Comparison of ENCODE assay signal across 8 cellular contexts in the genomic region with DNA sequence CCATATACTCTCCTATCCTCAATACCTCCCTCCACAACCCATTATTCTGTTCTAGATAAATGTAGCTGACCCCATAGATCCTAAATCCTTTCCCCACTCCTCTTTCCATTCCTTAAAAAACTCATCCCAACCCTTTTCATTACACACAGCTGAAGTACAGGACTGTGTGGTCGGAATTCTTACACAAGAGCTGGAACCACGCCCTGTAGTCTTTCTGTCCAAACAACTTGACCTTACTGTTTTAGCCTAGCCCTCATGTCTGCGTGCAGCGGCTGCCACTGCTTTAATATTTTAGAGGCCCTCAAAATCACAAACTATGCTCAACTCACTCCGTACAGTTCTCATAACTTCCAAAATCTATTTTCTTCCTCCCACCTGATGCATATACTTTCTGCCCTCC. TPM values are rescaled to one million over a fixed set of nuclear protein-coding genes. Genes with fewer than 3 reads are reported as not detected.
"Had no signal": no experiment of that assay in that cellular context is flagged by ENCODE, and none has a peak within 500 bp of the region (broad histone marks: within the 10 kb centered on the region; RNA-seq: fewer than 3 reads in every experiment).

No MANE protein-coding gene starts in this region.

RNA-seq across cellular contexts. Expression of a gene that starts 27.3 kb away (rescaled TPM):
- total RNA-seq: dermis microvascular lymphatic vessel endothelial cell, foreskin keratinocyte, hepatocyte, left ventricle myocardium inferior, neural crest cell, pulmonary artery endothelial cell, skeletal muscle tissue had no signal
- polyA plus RNA-seq: foreskin keratinocyte, hepatocyte had no signal

RNA-seq across cellular contexts. Expression of a gene that starts 37.5 kb away (rescaled TPM):
- total RNA-seq: dermis microvascular lymphatic vessel endothelial cell, foreskin keratinocyte, neural crest cell, pulmonary artery endothelial cell had no signal
- polyA plus RNA-seq: foreskin keratinocyte had no signal

RNA-seq across cellular contexts. Expression of a gene that starts 42.0 kb away (rescaled TPM):
- total RNA-seq: dermis microvascular lymphatic vessel endothelial cell, foreskin keratinocyte, neural crest cell, pulmonary artery endothelial cell, vagina had no signal
- polyA plus RNA-seq: foreskin keratinocyte had no signal
